ENCODE assay signal across 35 cellular contexts in genomic region chr4:67751260-67751659, GRCh38. TPM values are rescaled to one million over a fixed set of nuclear protein-coding genes. Genes with fewer than 3 reads are reported as not detected.
DNase-seq lines count a peak whose midpoint lies in the region; ATAC-seq, FAIRE-seq and TF ChIP-seq lines count a peak whose summit lies in the region.
"Had no signal": no experiment of that assay in that cellular context is flagged by ENCODE, and none has a peak within 500 bp of the region (broad histone marks: within the 10 kb centered on the region; RNA-seq: fewer than 3 reads in every experiment).

No MANE protein-coding gene starts in this region.

- POLR2A ChIA-PET in HepG2 (lab: Yijun Ruan, JAX), result no interaction called here

- ATAC-seq in foreskin keratinocyte, result peak; percentile 53
- no peak for ATAC-seq in HepG2
- ATAC-seq: activated CD8-positive, alpha-beta T cell treated with anti-CD3 and anti-CD28 coated beads for 36 hours; heart right ventricle; Panc1; psoas muscle; stimulated activated naive B cell treated with anti-CD40 and anti-IgM and Interleukin-4, amounts not matched to agents 10 μg/mL and 1 μg/mL and 100 μg/mL, for 72 hours had no signal

- H2AFZ ChIP-seq in HepG2 (ENCODE audit: low read length), result no peak overlapping the region

- 78 to 94% (median 86%) methylated on average over 1 of the region's 1 CpG for WGBS in spleen, 5 donors
- 83% methylated on average over 1 of the region's 1 CpG for WGBS in HepG2 (ENCODE audit: low lambda C conversion rate)

- no peaks in the 10 kb centered on the region for H3K36me3 Mint-ChIP-seq in HFFc6 (ENCODE audit: low read depth)
- H3K36me3 Mint-ChIP-seq: naive B cell, type B pancreatic cell had no signal

- TF ChIP-seq CTCF in HFFc6 (IDR thresholded peaks at IDR 0.05), result no peak
- TF ChIP-seq CTCF in choroid plexus epithelial cell (conservative IDR thresholded peaks at IDR 0.05; ENCODE audit: low read depth, low read length), result no peak
- no peak for TF ChIP-seq CTCF in foreskin keratinocyte (conservative IDR thresholded peaks at IDR 0.05)
- TF ChIP-seq CTCF in spleen (IDR thresholded peaks at IDR 0.05 in 8 of 11, conservative IDR thresholded peaks at IDR 0.05 in 3 of 11), result no peak
- no peak for TF ChIP-seq CTCF in HepG2 (CRISPR knock-in tag; IDR thresholded peaks at IDR 0.05)

- H3K9me3 ChIP-seq in spleen (no peaks in the 10 kb centered on the region), HepG2 (ENCODE audit: low read length) (no peaks in the 10 kb centered on the region)
- H3K9me3 ChIP-seq: heart right ventricle, psoas muscle, sigmoid colon had no signal

- TF ChIP-seq POLR2A in spleen (IDR thresholded peaks at IDR 0.05), result no peak
- no peak for TF ChIP-seq POLR2A in HepG2 (IDR thresholded peaks at IDR 0.05; ENCODE audit: insufficient read depth in 1 of 2, low read depth in 2 of 2, low read length in 2 of 2)

- BruUV-seq in HepG2 (replicated peaks; lab: Mats Ljungman, UMichigan), result no TSS peak

- H3K27ac ChIP-seq in foreskin keratinocyte (peak overlapping the region; percentile 78), spleen (no peak overlapping the region), HepG2 (ENCODE audit: extremely low read length, insufficient read depth, low read length) (no peak overlapping the region)
- H3K27ac ChIP-seq: heart right ventricle, psoas muscle, sigmoid colon had no signal

- H3K79me2 ChIP-seq in HepG2 (ENCODE audit: insufficient read depth, low read length), result no peaks in the 10 kb centered on the region

- CTCF ChIA-PET in HepG2 (lab: Yijun Ruan, JAX; ENCODE audit: low intra/inter-chr PET ratio, low total read pairs), result no interaction called here

- H3K36me3 ChIP-seq in spleen, result no peaks in the 10 kb centered on the region
- no peaks in the 10 kb centered on the region for H3K36me3 ChIP-seq in HepG2 (replicated peaks in 1 of 2; ENCODE audit: control insufficient read depth in 1 of 2, insufficient read depth in 2 of 2, low read length in 2 of 2)
- H3K36me3 ChIP-seq: heart right ventricle had no signal

- H4K20me1 ChIP-seq in HepG2 (ENCODE audit: insufficient read depth, low read length), result no peaks in the 10 kb centered on the region

- H3K4me2 ChIP-seq in HepG2 (ENCODE audit: low read depth, low read length), result no peak overlapping the region

- no peak overlapping the region for H3K27ac Mint-ChIP-seq in HFFc6
- H3K27ac Mint-ChIP-seq: activated CD8-positive, alpha-beta T cell treated with anti-CD3 and anti-CD28 coated beads for 36 hours; activated naive CD4-positive, alpha-beta T cell treated with anti-CD3 and anti-CD28 coated beads for 36 hours; naive B cell; stimulated activated naive B cell treated with anti-CD40 and anti-IgM and Interleukin-4, amounts not matched to agents 10 μg/mL and 1 μg/mL and 100 μg/mL, for 72 hours; type B pancreatic cell had no signal

- H3K9ac ChIP-seq in HepG2 (ENCODE audit: insufficient read depth, low read depth, low read length), result no peak overlapping the region

- no peaks in the 10 kb centered on the region for H3K27me3 Mint-ChIP-seq in HFFc6 (ENCODE audit: insufficient read depth)
- H3K27me3 Mint-ChIP-seq: activated CD8-positive, alpha-beta T cell treated with anti-CD3 and anti-CD28 coated beads for 36 hours; CD4-positive, CD25-positive, alpha-beta regulatory T cell; IgD-negative memory B cell; naive B cell; stimulated activated naive B cell treated with anti-CD40 and anti-IgM and Interleukin-4, amounts not matched to agents 10 μg/mL and 1 μg/mL and 100 μg/mL, for 72 hours; type B pancreatic cell had no signal

- no peaks in the 10 kb centered on the region for H3K9me3 Mint-ChIP-seq in HFFc6
- H3K9me3 Mint-ChIP-seq: activated CD8-positive, alpha-beta T cell treated with anti-CD3 and anti-CD28 coated beads for 36 hours; activated naive CD4-positive, alpha-beta T cell treated with anti-CD3 and anti-CD28 coated beads for 36 hours; IgD-negative memory B cell; naive B cell; stimulated activated naive B cell treated with anti-CD40 and anti-IgM and Interleukin-4, amounts not matched to agents 10 μg/mL and 1 μg/mL and 100 μg/mL, for 72 hours; type B pancreatic cell had no signal

- peaks cover 17% of the 10 kb centered on the region for H3K4me1 ChIP-seq in foreskin keratinocyte
- peaks cover 0 to 8% (median 1%) of the 10 kb centered on the region in 6 donors for H3K4me1 ChIP-seq in spleen
- no peaks in the 10 kb centered on the region for H3K4me1 ChIP-seq in HepG2 (ENCODE audit: insufficient read depth, low read length)
- H3K4me1 ChIP-seq: psoas muscle, sigmoid colon had no signal

- H3K4me3 ChIP-seq in choroid plexus epithelial cell (ENCODE audit: low read depth, low read length) (no peak overlapping the region), spleen (no peak overlapping the region), HepG2 (replicated peaks in 1 of 3; ENCODE audit: insufficient read depth in 1 of 3, low read depth in 2 of 3, low read length in 3 of 3) (no peak overlapping the region)
- H3K4me3 ChIP-seq: heart right ventricle, psoas muscle, sigmoid colon had no signal

- no peaks in the 10 kb centered on the region for H3K27me3 ChIP-seq in foreskin keratinocyte
- no peaks in the 10 kb centered on the region for H3K27me3 ChIP-seq in spleen (replicated peaks in 1 of 7)
- H3K27me3 ChIP-seq in HepG2 (ENCODE audit: control insufficient read depth in 1 of 2, insufficient read depth in 2 of 2, low read length in 2 of 2), result no peaks in the 10 kb centered on the region
- H3K27me3 ChIP-seq: heart right ventricle, sigmoid colon had no signal

- peaks cover 29% of the 10 kb centered on the region for H3K4me1 Mint-ChIP-seq in HFFc6 (ENCODE audit: low read depth)

- FAIRE-seq in HepG2 (lab: Jason Lieb, UNC), result no peak

- intact Hi-C loops in spleen (cut with DNase I; ENCODE audit: low total_unique reads), result no loop called here
- intact Hi-C loops in HepG2 (cut with micrococcal nuclease; ENCODE audit: unreplicated experiment), result no loop called here

- no peak for TF ChIP-seq RAD21 in HepG2 (CRISPR knock-in tag; IDR thresholded peaks at IDR 0.05)

- TF ChIP-seq EP300 in HepG2 (IDR thresholded peaks at IDR 0.05; ENCODE audit: low read depth in 2 of 2, low read length in 2 of 2) (no peak), HepG2 (CRISPR knock-in tag; IDR thresholded peaks at IDR 0.05; ENCODE audit: borderline replicate concordance) (no peak)

- in situ Hi-C loops in HepG2 (cut with HindIII; ENCODE audit: extremely low pct_ligation_motif_present, low pct_unique_long_range_greater_than_20kb), result no loop called here

- no peak overlapping the region for H3K4me3 Mint-ChIP-seq in HFFc6
- H3K4me3 Mint-ChIP-seq: activated CD8-positive, alpha-beta T cell treated with anti-CD3 and anti-CD28 coated beads for 36 hours; activated naive CD4-positive, alpha-beta T cell treated with anti-CD3 and anti-CD28 coated beads for 36 hours; CD4-positive, CD25-positive, alpha-beta regulatory T cell; IgD-negative memory B cell; naive B cell; stimulated activated naive B cell treated with anti-CD40 and anti-IgM and Interleukin-4, amounts not matched to agents 10 μg/mL and 1 μg/mL and 100 μg/mL, for 72 hours; type B pancreatic cell had no signal

- DNase-seq in A172 (ENCODE audit: low spot score) (peak; percentile 2), HFFc6 (peak; percentile 18), choroid plexus epithelial cell (ENCODE audit: low read depth) (peak; percentile 19), foreskin keratinocyte (peak in 1 of 2 donors; percentile 25), spleen (no peak), HepG2 (ENCODE audit: low spot score) (no peak), superior temporal gyrus (ENCODE audit: extremely low spot score) (no peak)
- no peak for DNase-seq in activated T-cell treated with anti-CD3 and anti-CD28 coated beads, Interleukin-2, amount 50 U/mL, for 48 hours
- DNase-seq: 8988T; activated CD4-positive, alpha-beta T cell treated with anti-CD3 and anti-CD28 coated beads for 1 hour; activated CD8-positive, alpha-beta memory T cell treated with anti-CD3 and anti-CD28 coated beads, Interleukin-2, amount 50 U/mL, for 48 hours; activated CD8-positive, alpha-beta T cell treated with anti-CD3 and anti-CD28 coated beads for 36 hours; activated naive CD4-positive, alpha-beta T cell treated with anti-CD3 and anti-CD28 coated beads for 36 hours; AML-193; amniotic stem cell; Calu3; CD4-positive, CD25-positive, alpha-beta regulatory T cell; DND-41; heart right ventricle; naive B cell; NCI-H1048; NCI-H2107; NCI-H345; psoas muscle; SHP77; sigmoid colon; stimulated activated CD4-positive, alpha-beta T cell treated with anti-CD3 and anti-CD28 coated beads, Interleukin-15, amount 100 ng/mL, for 24 hours; stimulated activated naive B cell treated with anti-CD40 and anti-IgM and Interleukin-4, amounts not matched to agents 10 μg/mL and 1 μg/mL and 100 μg/mL, for 72 hours; T-helper 2 cell had no signal

RNA-seq across cellular contexts. Expression of gene GNRHR, which starts 2.9 kb away (rescaled TPM):
- not detected in 2 replicates for total RNA-seq in A172 (2014; rRNA removed; shearing (Covaris generic))
- not detected for total RNA-seq in HFFc6 (2021; fragmentation: NEBNext Ultra II Directional; extraction: Animal tissue kit (Norgen Biotek cat#: 25700))
- not detected in 2 replicates for total RNA-seq in foreskin keratinocyte
- not detected in 2 replicates for polyA plus RNA-seq in foreskin keratinocyte
- total RNA-seq in spleen, result under 1 TPM in 1 of 7 donors, not detected in 6; 0.37 TPM
- polyA plus RNA-seq in spleen, result not detected
- not detected in 2 replicates for total RNA-seq in HepG2 (2016; rRNA removed; fragmentation: Illumina TruSeq; extraction: Trizol)
- total RNA-seq in HepG2 (2016; cell fraction: cytosol; rRNA removed; fragmentation: Illumina TruSeq; extraction: Trizol; ENCODE audit: low read depth), result not detected in 2 replicates
- not detected in 2 replicates for total RNA-seq in HepG2 (2016; cell fraction: insoluble cytoplasmic fraction; rRNA removed; fragmentation: Illumina TruSeq; extraction: Trizol)
- total RNA-seq in HepG2 (2016; cell fraction: membrane; rRNA removed; fragmentation: Illumina TruSeq; extraction: Trizol), result not detected in 2 replicates
- total RNA-seq in HepG2 (2016; cell fraction: nucleus; rRNA removed; fragmentation: Illumina TruSeq; extraction: Trizol), result not detected in 2 replicates
- polyA plus RNA-seq in HepG2 (2011; rRNA removed), result not detected in 2 replicates
- not detected in 2 replicates for polyA plus RNA-seq in HepG2 (2011; cell fraction: cytosol; rRNA removed)
- not detected in 2 replicates for polyA plus RNA-seq in HepG2 (2011; cell fraction: nucleus; rRNA removed)
- polyA plus RNA-seq in HepG2 (2012), result 0.09 and 0.19 TPM in 2 replicates
- not detected in 2 replicates for polyA plus RNA-seq in HepG2 (2016; cell fraction: cytosol; fragmentation: Illumina TruSeq; extraction: Trizol; ENCODE audit: low read depth)
- polyA plus RNA-seq in HepG2 (2016; cell fraction: insoluble cytoplasmic fraction; fragmentation: Illumina TruSeq; extraction: Trizol; ENCODE audit: low read depth), result not detected in 2 replicates
- polyA plus RNA-seq in HepG2 (2016; cell fraction: membrane; fragmentation: Illumina TruSeq; extraction: Trizol; ENCODE audit: low read depth), result not detected in 2 replicates
- polyA plus RNA-seq in HepG2 (2016; cell fraction: nucleus; fragmentation: Illumina TruSeq; extraction: Trizol; ENCODE audit: insufficient read depth, low read depth), result not detected in 2 replicates
- polyA minus RNA-seq in HepG2 (2011; rRNA and poly(A)+ RNA removed; ENCODE audit: low replicate concordance), result not detected in 2 replicates
- polyA minus RNA-seq in HepG2 (2011; cell fraction: cytosol; rRNA and poly(A)+ RNA removed), result not detected in 2 replicates
- polyA minus RNA-seq in HepG2 (2011; cell fraction: nucleus; rRNA and poly(A)+ RNA removed), result not detected in 2 replicates
- total RNA-seq: activated CD8-positive, alpha-beta T cell treated with anti-CD3 and anti-CD28 coated beads for 36 hours; activated naive CD4-positive, alpha-beta T cell treated with anti-CD3 and anti-CD28 coated beads for 36 hours; Calu3; CD4-positive, CD25-positive, alpha-beta regulatory T cell; epithelial cell of proximal tubule; heart right ventricle; kidney epithelial cell; lower leg skin; psoas muscle; sigmoid colon had no signal
- polyA plus RNA-seq: heart right ventricle, IgD-negative memory B cell, psoas muscle, sigmoid colon had no signal

RNA-seq across cellular contexts. Expression of gene UBA6, which starts 50.3 kb away (rescaled TPM):
- 134 and 178 TPM in 2 replicates for total RNA-seq in A172 (2014; rRNA removed; shearing (Covaris generic))
- total RNA-seq in HFFc6 (2021; fragmentation: NEBNext Ultra II Directional; extraction: Animal tissue kit (Norgen Biotek cat#: 25700)), result 100 to 1,000 TPM in 2 of 6 experiments, 10 to 100 TPM in 4; 84.7 to 137 (median 94.7) TPM
- 106 and 139 TPM in 2 replicates for total RNA-seq in foreskin keratinocyte
- polyA plus RNA-seq in foreskin keratinocyte, result 9.2 and 9.7 TPM in 2 replicates
- 100 to 1,000 TPM in 2 of 7 donors, 10 to 100 TPM in 5; 58.6 to 144 (median 75.9) TPM for total RNA-seq in spleen
- 1 to 10 TPM; 5.8 to 7.2 (median 6.8) TPM for polyA plus RNA-seq in spleen
- total RNA-seq in HepG2 (2016; rRNA removed; fragmentation: Illumina TruSeq; extraction: Trizol), result 75.4 and 153 TPM in 2 replicates
- 4.5 TPM in 2 replicates for total RNA-seq in HepG2 (2016; cell fraction: cytosol; rRNA removed; fragmentation: Illumina TruSeq; extraction: Trizol; ENCODE audit: low read depth)
- total RNA-seq in HepG2 (2016; cell fraction: insoluble cytoplasmic fraction; rRNA removed; fragmentation: Illumina TruSeq; extraction: Trizol), result 73.9 and 131 TPM in 2 replicates
- total RNA-seq in HepG2 (2016; cell fraction: membrane; rRNA removed; fragmentation: Illumina TruSeq; extraction: Trizol), result 12.0 and 16.0 TPM in 2 replicates
- total RNA-seq in HepG2 (2016; cell fraction: nucleus; rRNA removed; fragmentation: Illumina TruSeq; extraction: Trizol), result 65.0 and 67.0 TPM in 2 replicates
- polyA plus RNA-seq in HepG2 (2011; rRNA removed), result 25.6 and 33.3 TPM in 2 replicates
- 21.1 and 24.7 TPM in 2 replicates for polyA plus RNA-seq in HepG2 (2011; cell fraction: cytosol; rRNA removed)
- 53.3 and 61.9 TPM in 2 replicates for polyA plus RNA-seq in HepG2 (2011; cell fraction: nucleus; rRNA removed)
- 21.2 and 31.8 TPM in 2 replicates for polyA plus RNA-seq in HepG2 (2012)
- polyA plus RNA-seq in HepG2 (2016; cell fraction: cytosol; fragmentation: Illumina TruSeq; extraction: Trizol; ENCODE audit: low read depth), result 0.36 and 0.42 TPM in 2 replicates
- polyA plus RNA-seq in HepG2 (2016; cell fraction: insoluble cytoplasmic fraction; fragmentation: Illumina TruSeq; extraction: Trizol; ENCODE audit: low read depth), result 30.7 and 31.3 TPM in 2 replicates
- 1.7 and 1.8 TPM in 2 replicates for polyA plus RNA-seq in HepG2 (2016; cell fraction: membrane; fragmentation: Illumina TruSeq; extraction: Trizol; ENCODE audit: low read depth)
- 40.8 and 51.8 TPM in 2 replicates for polyA plus RNA-seq in HepG2 (2016; cell fraction: nucleus; fragmentation: Illumina TruSeq; extraction: Trizol; ENCODE audit: insufficient read depth, low read depth)
- polyA minus RNA-seq in HepG2 (2011; rRNA and poly(A)+ RNA removed; ENCODE audit: low replicate concordance), result 23.8 and 28.1 TPM in 2 replicates
- polyA minus RNA-seq in HepG2 (2011; cell fraction: cytosol; rRNA and poly(A)+ RNA removed), result 87.0 and 107 TPM in 2 replicates
- 150 and 178 TPM in 2 replicates for polyA minus RNA-seq in HepG2 (2011; cell fraction: nucleus; rRNA and poly(A)+ RNA removed)

Comparison
In these comparisons a context has a peak if more than half of its experiments do, and no peak if none do; other contexts are left out.
1. DNase-seq: peak in A172 (single experiment), HFFc6 (single experiment) and choroid plexus epithelial cell (single experiment); none in activated T-cell treated with anti-CD3 and anti-CD28 coated beads, Interleukin-2, amount 50 U/mL, for 48 hours (0 of 2), spleen (single experiment), HepG2 (single experiment) and superior temporal gyrus (single experiment).